Comparison of ENCODE assay signal across 25 cellular contexts in genomic region chr2:18422416-18423165, GRCh38.
A peak's percentile ranks its signal among the peaks of the same experiment; 100 is the strongest.
DNase-seq lines count a peak whose midpoint lies in the region; ATAC-seq, FAIRE-seq and TF ChIP-seq lines count a peak whose summit lies in the region.
"Had no signal": no experiment of that assay in that cellular context is flagged by ENCODE, and none has a peak within 500 bp of the region (broad histone marks: within the 10 kb centered on the region; RNA-seq: fewer than 3 reads in every experiment).

No MANE protein-coding gene starts in this region.

- H3K14ac ChIP-seq in mesenchymal stem cell (ENCODE audit: low read length in 2 of 2), result no peak overlapping the region

- H3K4me3 ChIP-seq in SK-N-SH (ENCODE audit: low read depth in 2 of 2, low read length in 1 of 2) (no peak overlapping the region), endothelial cell of umbilical vein (replicated peaks in 1 of 3; ENCODE audit: insufficient read depth in 1 of 3, low read depth in 1 of 3, low read length in 3 of 3) (no peak overlapping the region), mesenchymal stem cell (ENCODE audit: insufficient read depth in 1 of 2, low read depth in 1 of 2, low read length in 2 of 2) (no peak overlapping the region)

- no peaks in the 10 kb centered on the region for H4K20me1 ChIP-seq in SK-N-SH (ENCODE audit: insufficient read depth)
- no peaks in the 10 kb centered on the region for H4K20me1 ChIP-seq in endothelial cell of umbilical vein (replicated peaks; ENCODE audit: control insufficient read depth, extremely low read depth, insufficient read depth, low read length)

- no peak overlapping the region for H3K4me3 Mint-ChIP-seq in mesothelial cell of epicardium
- H3K4me3 Mint-ChIP-seq in activated CD8-positive, alpha-beta T cell treated with anti-CD3 and anti-CD28 coated beads for 36 hours, result no peak overlapping the region
- H3K4me3 Mint-ChIP-seq: CD8-positive, alpha-beta T cell; IgD-negative memory B cell had no signal

- DNase-seq in SK-N-SH, result no peak
- DNase-seq in endothelial cell of umbilical vein (ENCODE audit: low read depth, low spot score), result peak; percentile 10
- DNase-seq in mesenchymal stem cell, result peak; percentile 31
- no peak for DNase-seq in mesothelial cell of epicardium (ENCODE audit: low spot score in 2 of 2, unreplicated experiment in 2 of 2)
- DNase-seq in stimulated activated CD4-positive, alpha-beta T cell treated with anti-CD3 and anti-CD28 coated beads, Interleukin-4, amount 100 ng/mL, for 1 hour, result no peak
- DNase-seq in activated CD8-positive, alpha-beta T cell treated with anti-CD3 and anti-CD28 coated beads for 36 hours, result no peak
- DNase-seq: 8988T; AML-193; C1 segment of cervical spinal cord; Calu3; CD8-positive, alpha-beta T cell; DMS153; GDM1; GOT3; NCI-H1105; NCI-H2029 treated with DMSO at 0.1 percent for 48 hours; NCI-H345; NCI-H526 treated with DMSO at 0.1 percent for 48 hours; NK-92 treated with Interleukin-12 subunit alpha and Interleukin-12 subunit beta, amount 100 ng/mL, for 24 hours; SIG-M5 had no signal

- H4K91ac ChIP-seq in mesenchymal stem cell (ENCODE audit: low read length), result no peak overlapping the region

- no peaks in the 10 kb centered on the region for H3K79me1 ChIP-seq in mesenchymal stem cell (replicated peaks; ENCODE audit: low read length, poor library complexity, severe bottlenecking)

- BruUV-seq in endothelial cell of umbilical vein (replicated peaks; lab: Mats Ljungman, UMichigan), result no TSS peak

- H3K36me3 ChIP-seq in SK-N-SH (replicated peaks in 1 of 2; ENCODE audit: control insufficient read depth in 1 of 2, insufficient read depth in 2 of 2, low read length in 1 of 2), result no peaks in the 10 kb centered on the region
- H3K36me3 ChIP-seq in endothelial cell of umbilical vein (ENCODE audit: control insufficient read depth in 2 of 2, extremely low read depth in 1 of 2, insufficient read depth in 2 of 2, low read length in 2 of 2), result no peaks in the 10 kb centered on the region
- H3K36me3 ChIP-seq in mesenchymal stem cell (ENCODE audit: control insufficient read depth in 1 of 2, insufficient read depth in 2 of 2, low read depth in 1 of 2, low read length in 2 of 2), result no peaks in the 10 kb centered on the region

- peak; percentile 44 for ATAC-seq in SK-N-SH treated with all-trans-retinoic acid at 6 μM for 48 hours
- ATAC-seq in activated CD8-positive, alpha-beta T cell treated with anti-CD3 and anti-CD28 coated beads for 36 hours, result no peak
- ATAC-seq: CD8-positive, alpha-beta T cell; HCT116; Panc1 had no signal

- no peak overlapping the region for H3K9ac ChIP-seq in SK-N-SH
- H3K9ac ChIP-seq in endothelial cell of umbilical vein (replicated peaks; ENCODE audit: extremely low read depth, insufficient read depth, low read length), result no peak overlapping the region
- no peak overlapping the region for H3K9ac ChIP-seq in mesenchymal stem cell (ENCODE audit: low read length)

- H3K27ac ChIP-seq in SK-N-SH (ENCODE audit: low read depth in 2 of 2, low read length in 1 of 2) (no peak overlapping the region), endothelial cell of umbilical vein (ENCODE audit: insufficient read depth, low read depth, low read length) (no peak overlapping the region), mesenchymal stem cell (ENCODE audit: low read length, poor library complexity, severe bottlenecking) (no peak overlapping the region)

- no peak overlapping the region for H3K4ac ChIP-seq in mesenchymal stem cell (ENCODE audit: low read depth in 1 of 2, low read length in 2 of 2)

- no peaks in the 10 kb centered on the region for H3K9me3 Mint-ChIP-seq in mesothelial cell of epicardium
- H3K9me3 Mint-ChIP-seq in activated CD8-positive, alpha-beta T cell treated with anti-CD3 and anti-CD28 coated beads for 36 hours, result no peaks in the 10 kb centered on the region
- H3K9me3 Mint-ChIP-seq: CD8-positive, alpha-beta T cell; IgD-negative memory B cell had no signal

- no peaks in the 10 kb centered on the region for H3K36me3 Mint-ChIP-seq in mesothelial cell of epicardium
- H3K36me3 Mint-ChIP-seq in activated CD8-positive, alpha-beta T cell treated with anti-CD3 and anti-CD28 coated beads for 36 hours (ENCODE audit: low read depth), result no peaks in the 10 kb centered on the region
- H3K36me3 Mint-ChIP-seq: CD8-positive, alpha-beta T cell; IgD-negative memory B cell had no signal

- no peaks in the 10 kb centered on the region; a peak in 1 of 4 replicates for H3K4me1 ChIP-seq in SK-N-SH (ENCODE audit: control insufficient read depth in 1 of 2, insufficient read depth in 2 of 2, low read depth in 1 of 2, low read length in 1 of 2)
- H3K4me1 ChIP-seq in endothelial cell of umbilical vein (ENCODE audit: control insufficient read depth, extremely low read depth, insufficient read depth, low read length), result no peaks in the 10 kb centered on the region
- H3K4me1 ChIP-seq in mesenchymal stem cell (ENCODE audit: control insufficient read depth, insufficient read depth, low read depth, low read length), result peaks cover 2% of the 10 kb centered on the region

- no peak overlapping the region for H3K27ac Mint-ChIP-seq in mesothelial cell of epicardium
- no peak overlapping the region for H3K27ac Mint-ChIP-seq in activated CD8-positive, alpha-beta T cell treated with anti-CD3 and anti-CD28 coated beads for 36 hours
- H3K27ac Mint-ChIP-seq: CD8-positive, alpha-beta T cell; IgD-negative memory B cell had no signal

- no peaks in the 10 kb centered on the region for H3K27me3 Mint-ChIP-seq in mesothelial cell of epicardium (ENCODE audit: low read depth)
- peaks cover 14% of the 10 kb centered on the region for H3K27me3 Mint-ChIP-seq in activated CD8-positive, alpha-beta T cell treated with anti-CD3 and anti-CD28 coated beads for 36 hours
- H3K27me3 Mint-ChIP-seq: IgD-negative memory B cell had no signal

- intact Hi-C loops in endothelial cell of umbilical vein (cut with micrococcal nuclease), result no loop called here
- intact Hi-C loops in activated CD8-positive, alpha-beta T cell treated with anti-CD3 and anti-CD28 coated beads for 36 hours (cut with micrococcal nuclease), result no loop called here

- H3F3A ChIP-seq in SK-N-SH (replicated peaks; ENCODE audit: insufficient read depth), result no peaks in the 10 kb centered on the region

- H3K79me2 ChIP-seq in SK-N-SH (ENCODE audit: insufficient read depth), result no peaks in the 10 kb centered on the region
- H3K79me2 ChIP-seq in endothelial cell of umbilical vein (ENCODE audit: control insufficient read depth, insufficient read depth, low read length), result no peaks in the 10 kb centered on the region

- CTCF ChIA-PET in SK-N-SH (lab: Yijun Ruan, JAX), result no interaction called here
- CTCF ChIA-PET in endothelial cell of umbilical vein (lab: Charles Lee), result interaction anchor here (0.6 to 0.9 kb wide), 2 partner anchors 9 to 11 kb away, joined by 3 read pairs; no protein-coding TSS in a partner anchor
- CTCF ChIA-PET in activated CD8-positive, alpha-beta T cell treated with anti-CD3 and anti-CD28 coated beads for 36 hours (lab: Charles Lee), result no interaction called here

- no peak overlapping the region for H2BK12ac ChIP-seq in mesenchymal stem cell (ENCODE audit: low read length in 2 of 2)

- H2AK5ac ChIP-seq in mesenchymal stem cell (ENCODE audit: low read length, severe bottlenecking), result no peak overlapping the region

- TF ChIP-seq POLR2A in endothelial cell of umbilical vein (IDR thresholded peaks at IDR 0.05; ENCODE audit: low read depth, low read length), result no peak

- POLR2A ChIA-PET in SK-N-SH (lab: Yijun Ruan, JAX) (no interaction called here), endothelial cell of umbilical vein (lab: Charles Lee) (no interaction called here)
- POLR2A ChIA-PET in activated CD8-positive, alpha-beta T cell treated with anti-CD3 and anti-CD28 coated beads for 36 hours (lab: Charles Lee), result no interaction called here

- no peak overlapping the region for H3K23ac ChIP-seq in mesenchymal stem cell (ENCODE audit: low read length in 2 of 2)

- FAIRE-seq in endothelial cell of umbilical vein (lab: Jason Lieb, UNC), result no peak
- FAIRE-seq: GM18507 had no signal

- WGBS in SK-N-SH (ENCODE audit: low lambda C conversion rate), result 39% methylated on average over 2 of the region's 2 CpGs
- WGBS in mesenchymal stem cell, result no CpG with 5 or more reads among the region's 2 CpGs

- H3K18ac ChIP-seq in mesenchymal stem cell (ENCODE audit: low read depth in 1 of 2, low read length in 2 of 2), result no peak overlapping the region

- no peaks in the 10 kb centered on the region for H3K9me1 ChIP-seq in endothelial cell of umbilical vein (replicated peaks; ENCODE audit: control insufficient read depth, extremely low read depth, insufficient read depth, low read length)

- dilution Hi-C loops in endothelial cell of umbilical vein (cut with MboI; ENCODE audit: extremely low pct_ligation_motif_present, low sequenced_read_pairs), result no loop called here

- H3K27me3 ChIP-seq in SK-N-SH (ENCODE audit: insufficient read depth) (no peaks in the 10 kb centered on the region), endothelial cell of umbilical vein (ENCODE audit: control insufficient read depth in 2 of 2, insufficient read depth in 2 of 2, low read length in 2 of 2) (no peaks in the 10 kb centered on the region), mesenchymal stem cell (ENCODE audit: control insufficient read depth in 1 of 2, insufficient read depth in 1 of 2, low read length in 2 of 2) (no peaks in the 10 kb centered on the region)

- no peaks in the 10 kb centered on the region for H3K9me2 ChIP-seq in SK-N-SH

- H2AFZ ChIP-seq in SK-N-SH (ENCODE audit: low read depth) (no peak overlapping the region), endothelial cell of umbilical vein (ENCODE audit: low read depth, low read length) (no peak overlapping the region), mesenchymal stem cell (ENCODE audit: low read depth, low read length) (no peak overlapping the region)

- no peak for TF ChIP-seq CTCF in SK-N-SH (IDR thresholded peaks at IDR 0.05)
- TF ChIP-seq CTCF in endothelial cell of umbilical vein (IDR thresholded peaks at IDR 0.05; ENCODE audit: extremely low read depth in 1 of 2, insufficient read depth in 1 of 2, low read depth in 1 of 2, low read length in 2 of 2), result no peak
- TF ChIP-seq CTCF in mesothelial cell of epicardium (IDR thresholded peaks at IDR 0.05; ENCODE audit: unreplicated experiment), result no peak
- TF ChIP-seq CTCF in activated CD8-positive, alpha-beta T cell treated with anti-CD3 and anti-CD28 coated beads for 36 hours (IDR thresholded peaks at IDR 0.05), result no peak

- no peak for TF ChIP-seq EP300 in SK-N-SH (IDR thresholded peaks at IDR 0.05; ENCODE audit: borderline replicate concordance in 1 of 2, low read depth in 1 of 2, low read length in 1 of 2)

- TF ChIP-seq RAD21 in SK-N-SH (IDR thresholded peaks at IDR 0.05; ENCODE audit: low read length), result no peak

- H3K4me1 Mint-ChIP-seq in mesothelial cell of epicardium, result no peaks in the 10 kb centered on the region
- no peaks in the 10 kb centered on the region for H3K4me1 Mint-ChIP-seq in activated CD8-positive, alpha-beta T cell treated with anti-CD3 and anti-CD28 coated beads for 36 hours (ENCODE audit: low read depth)
- H3K4me1 Mint-ChIP-seq: IgD-negative memory B cell had no signal

- H3K9me3 ChIP-seq in SK-N-SH (no peaks in the 10 kb centered on the region), endothelial cell of umbilical vein (replicated peaks; ENCODE audit: control insufficient read depth, insufficient read depth, low read length) (no peaks in the 10 kb centered on the region), mesenchymal stem cell (ENCODE audit: control insufficient read depth, low read length) (no peaks in the 10 kb centered on the region)

- H4K8ac ChIP-seq in mesenchymal stem cell (ENCODE audit: low read length), result no peak overlapping the region

- no peak overlapping the region for H2BK15ac ChIP-seq in mesenchymal stem cell (ENCODE audit: low read depth, poor library complexity, severe bottlenecking)

- no peak overlapping the region for H2BK120ac ChIP-seq in mesenchymal stem cell (ENCODE audit: low read depth, low read length)

- H2BK5ac ChIP-seq in mesenchymal stem cell (ENCODE audit: low read depth, low read length, poor library complexity, severe bottlenecking), result no peak overlapping the region

- H3K4me2 ChIP-seq in SK-N-SH (no peak overlapping the region), endothelial cell of umbilical vein (ENCODE audit: insufficient read depth, low read length) (no peak overlapping the region), mesenchymal stem cell (ENCODE audit: low read length, poor library complexity, severe bottlenecking) (no peak overlapping the region)

Comparison
In these comparisons a context has a peak if more than half of its experiments do, and no peak if none do; other contexts are left out.
1. DNase-seq: peak in endothelial cell of umbilical vein (single experiment) and mesenchymal stem cell (single experiment); none in SK-N-SH (single experiment), mesothelial cell of epicardium (0 of 2), stimulated activated CD4-positive, alpha-beta T cell treated with anti-CD3 and anti-CD28 coated beads, Interleukin-4, amount 100 ng/mL, for 1 hour (single experiment) and activated CD8-positive, alpha-beta T cell treated with anti-CD3 and anti-CD28 coated beads for 36 hours (single experiment).